8 cellular contexts compared by ENCODE assay signal in the genomic region with DNA sequence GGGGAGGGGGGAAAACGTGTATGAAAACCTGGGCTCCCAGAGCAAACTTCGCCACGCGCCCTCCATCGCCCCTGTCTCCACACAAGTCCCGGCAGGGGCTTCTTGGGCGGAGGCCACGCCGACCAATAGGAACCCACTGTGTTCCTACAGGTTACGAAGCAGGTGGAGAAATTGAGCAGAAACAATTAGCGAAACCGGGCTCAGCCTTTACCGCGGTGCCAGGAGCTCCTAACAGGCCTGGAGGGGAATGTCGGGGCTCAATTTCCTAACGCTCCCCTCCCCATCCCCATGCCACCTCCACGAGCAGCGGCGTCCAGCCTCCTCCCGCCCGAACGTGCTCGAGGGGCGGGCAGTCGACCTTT. TPM values are rescaled to one million over a fixed set of nuclear protein-coding genes. Genes with fewer than 3 reads are reported as not detected.
DNase-seq lines count a peak whose midpoint lies in the region; ATAC-seq and TF ChIP-seq lines count a peak whose summit lies in the region.

No MANE protein-coding gene starts in this region.

- H3K36me3 ChIP-seq in A673 (ENCODE audit: insufficient read depth, low read length, poor library complexity, severe bottlenecking) = no peaks in the 10 kb centered on the region
- H3K36me3 ChIP-seq in naive thymus-derived CD4-positive, alpha-beta T cell (ENCODE audit: control insufficient read depth in 2 of 3, insufficient read depth in 3 of 3, low read length in 3 of 3) = no peaks in the 10 kb centered on the region

- DNase-seq in A673 (ENCODE audit: low spot score) (no peak), cerebellum (ENCODE audit: low spot score) (no peak)
- no peak for DNase-seq in naive thymus-derived CD4-positive, alpha-beta T cell
- no peak for DNase-seq in activated CD8-positive, alpha-beta memory T cell treated with anti-CD3 and anti-CD28 coated beads for 24 hours
- no peak for DNase-seq in stimulated activated CD4-positive, alpha-beta T cell treated with anti-CD3 and anti-CD28 coated beads, Interleukin-4, amount 100 ng/mL, for 1 hour

- H3K4me1 Mint-ChIP-seq in IgD-negative memory B cell (peaks cover 4 to 14% (median 11%) of the 10 kb centered on the region in 3 donors), brain (peaks cover 33% of the 10 kb centered on the region)
- H3K4me1 Mint-ChIP-seq in naive thymus-derived CD4-positive, alpha-beta T cell = peaks cover 14 to 25% (median 22%) of the 10 kb centered on the region in 7 donors

- no peak overlapping the region for H3K27ac ChIP-seq in A673 (ENCODE audit: low read depth, low read length, poor library complexity, severe bottlenecking)
- no peak overlapping the region for H3K27ac ChIP-seq in naive thymus-derived CD4-positive, alpha-beta T cell (ENCODE audit: low read depth, low read length)

- POLR2A ChIA-PET in A673 (lab: Charles Lee; ENCODE audit: low non-redundant PET) = no interaction called here
- POLR2A ChIA-PET in naive thymus-derived CD4-positive, alpha-beta T cell (lab: Charles Lee) = no interaction called here

- H3K4me3 ChIP-seq in A673 (ENCODE audit: low read depth, low read length, poor library complexity, severe bottlenecking) = peak overlapping the region; percentile 62
- H3K4me3 ChIP-seq in naive thymus-derived CD4-positive, alpha-beta T cell (ENCODE audit: low read length) = no peak overlapping the region

- no peak overlapping the region for H3K27ac Mint-ChIP-seq in IgD-negative memory B cell
- H3K27ac Mint-ChIP-seq in brain = peak overlapping the region in 2 of 5 experiments; percentile 26 to 74
- no peak overlapping the region for H3K27ac Mint-ChIP-seq in naive thymus-derived CD4-positive, alpha-beta T cell

- no peaks in the 10 kb centered on the region for H3K9me3 ChIP-seq in A673 (ENCODE audit: low read depth, low read length, poor library complexity, severe bottlenecking)
- no peaks in the 10 kb centered on the region for H3K9me3 ChIP-seq in naive thymus-derived CD4-positive, alpha-beta T cell (ENCODE audit: control insufficient read depth in 2 of 3, low read length in 3 of 3)

- H3K27me3 Mint-ChIP-seq in IgD-negative memory B cell (peaks cover 55% of the 10 kb centered on the region), brain (peaks cover 75% of the 10 kb centered on the region)
- peaks cover 38 to 77% (median 58%) of the 10 kb centered on the region in 5 donors for H3K27me3 Mint-ChIP-seq in naive thymus-derived CD4-positive, alpha-beta T cell

- no peaks in the 10 kb centered on the region for H3K27me3 ChIP-seq in A673 (replicated peaks; ENCODE audit: insufficient read depth, low read depth, low read length, poor library complexity)
- peaks cover 0 to 12% of the 10 kb centered on the region in 2 donors for H3K27me3 ChIP-seq in naive thymus-derived CD4-positive, alpha-beta T cell (ENCODE audit: control insufficient read depth in 2 of 2, insufficient read depth in 2 of 2, low read length in 2 of 2)

- H3K36me3 Mint-ChIP-seq in IgD-negative memory B cell = no peaks in the 10 kb centered on the region
- H3K36me3 Mint-ChIP-seq in brain = no peaks in the 10 kb centered on the region
- H3K36me3 Mint-ChIP-seq in naive thymus-derived CD4-positive, alpha-beta T cell = peaks cover 0 to 3% (median 0%) of the 10 kb centered on the region in 5 donors

- CTCF ChIA-PET in A673 (lab: Charles Lee) = no interaction called here
- CTCF ChIA-PET in naive thymus-derived CD4-positive, alpha-beta T cell (lab: Charles Lee) = interaction anchor here (1.1 kb wide), 1 partner anchor 25 kb away, joined by 4 read pairs; no protein-coding TSS in a partner anchor

- H3K4me3 Mint-ChIP-seq in IgD-negative memory B cell (peak overlapping the region; percentile 6 to 91 (median 64)), brain (peak overlapping the region; percentile 45 to 95 (median 77))
- peak overlapping the region; percentile 32 to 88 (median 78) for H3K4me3 Mint-ChIP-seq in naive thymus-derived CD4-positive, alpha-beta T cell

- BruUV-seq in A673 (replicated peaks; lab: Mats Ljungman, UMichigan) = no TSS peak

- TF ChIP-seq CTCF in A673 (conservative IDR thresholded peaks at IDR 0.05; ENCODE audit: low read depth, low read length) (no peak), brain (conservative IDR thresholded peaks at IDR 0.05) (no peak)

- peaks cover 11% of the 10 kb centered on the region for H3K4me1 ChIP-seq in A673 (ENCODE audit: insufficient read depth, low read length, poor library complexity, severe bottlenecking)
- H3K4me1 ChIP-seq in naive thymus-derived CD4-positive, alpha-beta T cell (ENCODE audit: control insufficient read depth in 2 of 2, insufficient read depth in 2 of 2, low read length in 2 of 2) = peaks cover 0 to 10% of the 10 kb centered on the region in 2 donors

- ATAC-seq in naive thymus-derived CD4-positive, alpha-beta T cell = no peak
- ATAC-seq in GM18519 (IDR thresholded peaks at IDR 0.05; ENCODE audit: low FRiP score, unreplicated experiment) = no peak

- H3K9me3 Mint-ChIP-seq in IgD-negative memory B cell = peaks cover 0 to 2% (median 0%) of the 10 kb centered on the region in 3 donors
- peaks cover 0 to 2% (median 0%) of the 10 kb centered on the region in 5 experiments for H3K9me3 Mint-ChIP-seq in brain
- H3K9me3 Mint-ChIP-seq in naive thymus-derived CD4-positive, alpha-beta T cell = no peaks in the 10 kb centered on the region

- intact Hi-C loops in A673 (cut with micrococcal nuclease; ENCODE audit: unreplicated experiment) = no loop called here
- intact Hi-C loops in naive thymus-derived CD4-positive, alpha-beta T cell (cut with micrococcal nuclease) = no loop called here

RNA-seq across cellular contexts. Expression of a gene that starts 0.6 kb away (rescaled TPM):
- total RNA-seq in A673 (2021) = 9.4 and 9.5 TPM in 2 replicates
- not detected for polyA plus RNA-seq in IgD-negative memory B cell
- polyA plus RNA-seq in brain (ENCODE audit: insufficient read depth, low read depth, low replicate concordance) = 28.2 TPM
- total RNA-seq in naive thymus-derived CD4-positive, alpha-beta T cell = 1 to 10 TPM in 1 of 5 experiments, under 1 TPM in 4; 0.08 to 1.2 (median 0.22) TPM
- under 1 TPM in 1 of 2 donors, not detected in 1; 0.11 TPM for polyA plus RNA-seq in naive thymus-derived CD4-positive, alpha-beta T cell
- 43.4 TPM for total RNA-seq in cerebellum
